ENCODE assay signal across 22 cellular contexts in the genomic region with DNA sequence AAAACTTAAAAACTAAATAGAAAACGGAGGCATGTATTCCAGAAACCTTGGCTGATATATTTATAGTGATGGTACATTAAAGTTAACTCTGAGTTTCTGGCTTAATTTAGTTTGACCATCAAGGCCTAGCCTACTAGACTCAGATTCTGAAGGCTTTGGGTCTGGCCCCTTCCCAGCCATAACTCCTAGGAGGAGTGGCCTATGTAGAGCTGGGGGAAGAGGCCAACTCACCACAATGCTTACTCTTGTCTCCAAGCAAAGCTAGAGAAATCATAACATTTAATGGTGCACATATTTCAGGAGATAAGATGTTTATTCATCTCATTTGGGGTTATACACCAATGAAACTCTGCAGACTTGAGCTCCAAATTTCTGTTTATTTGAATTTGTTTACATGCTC.
DNase-seq lines count a peak whose midpoint lies in the region; ATAC-seq and TF ChIP-seq lines count a peak whose summit lies in the region.
"Had no signal": no experiment of that assay in that cellular context is flagged by ENCODE, and none has a peak within 500 bp of the region (broad histone marks: within the 10 kb centered on the region; RNA-seq: fewer than 3 reads in every experiment).

No MANE protein-coding gene starts in this region.

- TF ChIP-seq POLR2A in erythroblast (IDR thresholded peaks at IDR 0.05; ENCODE audit: low read length): no peak

- no peak for ATAC-seq in GM21786 (IDR thresholded peaks at IDR 0.05; ENCODE audit: unreplicated experiment)
- ATAC-seq: A549, GM12878 had no signal

- DNase-seq in NCI-H226: peak; percentile 50
- DNase-seq in fibroblast of peridontal ligament (ENCODE audit: extremely low read depth): peak; percentile 22
- DNase-seq in iris pigment epithelial cell (ENCODE audit: low read depth): peak; percentile 17
- DNase-seq in mesenteric fat pad (ENCODE audit: low spot score): no peak
- DNase-seq in erythroblast (lab: John Stamatoyannopoulos, UW): no peak
- DNase-seq in islet precursor cell: no peak
- DNase-seq: 8988T; ACHN; AML-193; BE2C; CD4-positive, alpha-beta T cell; CD8-positive, alpha-beta memory T cell; DMS 273 treated with DMSO at 0.1 percent for 48 hours; DMS79; EL; GDM1; GM23248; H7; HCEC 1CT had no signal

Comparison
In these comparisons a context has a peak if more than half of its experiments do, and no peak if none do; other contexts are left out.
1. DNase-seq: peak in NCI-H226 (single experiment), fibroblast of peridontal ligament (single experiment) and iris pigment epithelial cell (single experiment); none in mesenteric fat pad (single experiment), erythroblast (0 of 2) and islet precursor cell (single experiment).